Comparison of ENCODE assay signal across 8 cellular contexts in the genomic region with DNA sequence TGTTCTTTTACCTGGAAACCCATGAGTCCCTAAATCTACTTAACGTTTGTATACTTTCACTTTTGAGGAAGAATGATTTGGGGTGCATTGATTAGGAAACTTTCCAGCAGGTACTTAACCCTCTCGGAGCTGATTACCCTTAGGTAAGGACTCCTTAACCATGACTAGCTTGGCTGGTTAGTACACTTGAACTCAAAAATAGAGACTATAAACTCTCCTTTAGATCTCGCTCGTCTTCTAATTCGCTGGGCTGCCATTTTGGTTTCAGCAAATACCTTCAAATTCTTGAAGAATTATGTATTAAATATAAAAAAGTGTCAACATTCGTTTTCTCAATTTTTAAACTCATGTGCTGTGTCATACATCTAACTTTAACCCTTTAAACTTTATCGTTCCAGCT. TPM values are rescaled to one million over a fixed set of nuclear protein-coding genes. Genes with fewer than 3 reads are reported as not detected.
DNase-seq lines count a peak whose midpoint lies in the region; ATAC-seq and TF ChIP-seq lines count a peak whose summit lies in the region.

No MANE protein-coding gene starts in this region.

- H3K4me1 Mint-ChIP-seq in GM23338, result peaks cover 25% of the 10 kb centered on the region; the same call in 2 of the 3 replicates

- no peak overlapping the region for H2AFZ ChIP-seq in GM23338
- H2AFZ ChIP-seq in fibroblast of lung (ENCODE audit: low read length), result no peak overlapping the region

- peak overlapping the region; percentile 96 for H3K4me3 Mint-ChIP-seq in GM23338

- H3K27me3 ChIP-seq in GM23338 (ENCODE audit: insufficient read depth) (no peaks in the 10 kb centered on the region), SJCRH30 (no peaks in the 10 kb centered on the region), fibroblast of lung (ENCODE audit: control insufficient read depth, insufficient read depth, low read length) (no peaks in the 10 kb centered on the region)

- H3K9me3 Mint-ChIP-seq in GM23338, result no peaks in the 10 kb centered on the region

- H3K4me2 ChIP-seq in GM23338 (peak overlapping the region; percentile 95), fibroblast of lung (ENCODE audit: extremely low read depth, insufficient read depth, low read length) (peak overlapping the region; percentile 82)

- H3K36me3 ChIP-seq in GM23338 (ENCODE audit: insufficient read depth) (peaks cover 11% of the 10 kb centered on the region; the same call in 1 of the 2 replicates), SJCRH30 (0 out of 2 replicates have a peak, but pooled peaks cover 2% of the 10 kb centered on the region), fibroblast of lung (ENCODE audit: control insufficient read depth, insufficient read depth, low read length) (no peaks in the 10 kb centered on the region)

- H3F3A ChIP-seq in GM23338 (replicated peaks; ENCODE audit: low read depth), result no peaks in the 10 kb centered on the region

- peaks cover 36% of the 10 kb centered on the region for H4K20me1 ChIP-seq in GM23338 (replicated peaks; ENCODE audit: insufficient read depth)
- peaks cover 3% of the 10 kb centered on the region for H4K20me1 ChIP-seq in fibroblast of lung (ENCODE audit: control insufficient read depth, extremely low read depth, insufficient read depth, low read length)

- H3K4me3 ChIP-seq in GM23338 (peak overlapping the region; percentile 94), SJCRH30 (peak overlapping the region; percentile 91), fibroblast of lung (replicated peaks in 1 of 4; ENCODE audit: control extremely low read depth in 1 of 4, insufficient read depth in 1 of 4, low read depth in 3 of 4, low read length in 4 of 4) (peak overlapping the region; percentile 81 to 93 (median 86)), skeletal muscle cell (ENCODE audit: low read depth, low read length) (peak overlapping the region; percentile 76)

- H3K9ac ChIP-seq in fibroblast of lung (ENCODE audit: insufficient read depth, low read length), result peak overlapping the region; percentile 42

- H3K27me3 Mint-ChIP-seq in GM23338 (ENCODE audit: insufficient read depth, low read depth, poor library complexity), result peaks cover 2% of the 10 kb centered on the region

- H3K79me2 ChIP-seq in GM23338 (replicated peaks; ENCODE audit: insufficient read depth) (peaks cover 82% of the 10 kb centered on the region), fibroblast of lung (ENCODE audit: control insufficient read depth, insufficient read depth, low read length) (peaks cover 68% of the 10 kb centered on the region)

- intact Hi-C loops in sciatic nerve (cut with DNase I), result no loop called here

- H3K9me3 ChIP-seq in SJCRH30 (replicated peaks), result no peaks in the 10 kb centered on the region
- H3K9me3 ChIP-seq in fibroblast of lung (ENCODE audit: control insufficient read depth, insufficient read depth, low read depth, low read length), result no peaks in the 10 kb centered on the region

- H3K4me1 ChIP-seq in GM23338 (ENCODE audit: insufficient read depth) (peaks cover 11% of the 10 kb centered on the region), SJCRH30 (0 out of 2 replicates have a peak, but pooled peaks cover 2% of the 10 kb centered on the region), fibroblast of lung (ENCODE audit: control insufficient read depth, extremely low read depth, insufficient read depth, low read length) (peaks cover 3% of the 10 kb centered on the region)

- H3K27ac ChIP-seq in GM23338 (ENCODE audit: low read depth) (peak overlapping the region; percentile 91; the same call in 1 of the 2 replicates), SJCRH30 (peak overlapping the region; percentile 100), fibroblast of lung (ENCODE audit: insufficient read depth, low read length) (peak overlapping the region; percentile 67)

- no peak for ATAC-seq in GM23338
- ATAC-seq in GM18498 (IDR thresholded peaks at IDR 0.05; ENCODE audit: unreplicated experiment), result no peak
- no peak for ATAC-seq in sciatic nerve

- H3K36me3 Mint-ChIP-seq in GM23338 (ENCODE audit: low read depth), result peaks cover 51% of the 10 kb centered on the region

- H3K27ac Mint-ChIP-seq in GM23338, result peak overlapping the region; percentile 90

- no peak for TF ChIP-seq CTCF in GM23338 (conservative IDR thresholded peaks at IDR 0.05; ENCODE audit: low read depth in 2 of 2)
- no peak for TF ChIP-seq CTCF in fibroblast of lung (conservative IDR thresholded peaks at IDR 0.05 in 1 of 2, IDR thresholded peaks at IDR 0.05 in 1 of 2; ENCODE audit: low read depth in 1 of 2, low read length in 2 of 2)

- H3K9me2 ChIP-seq in GM23338 (ENCODE audit: insufficient read depth), result no peaks in the 10 kb centered on the region

- DNase-seq in GM23338 (ENCODE audit: low spot score) (no peak), SJCRH30 (no peak), fibroblast of lung (ENCODE audit: low read depth in 2 of 2) (no peak), skeletal muscle cell (ENCODE audit: low read depth) (no peak), ecto neural progenitor cell (ENCODE audit: low spot score) (no peak), occipital lobe (lab: John Stamatoyannopoulos, UW) (no peak), sciatic nerve (ENCODE audit: low spot score) (no peak)

TF ChIP-seq in GM23338, 12 proteins besides CTCF, POLR2A, EP300 and RAD21 (continues in another document):
- TF ChIP-seq CREB1 (CRISPR knock-in tag; IDR thresholded peaks at IDR 0.05; ENCODE audit: low read depth) (no peak), ZNF331 (CRISPR knock-in tag; IDR thresholded peaks at IDR 0.05; ENCODE audit: low read depth) (no peak), POLR2AphosphoS5 (IDR thresholded peaks at IDR 0.05; ENCODE audit: low read depth) (no peak), JUNB (IDR thresholded peaks at IDR 0.05; ENCODE audit: unreplicated experiment) (no peak), NANOG (IDR thresholded peaks at IDR 0.05; ENCODE audit: borderline replicate concordance) (no peak), ZNF114 (CRISPR knock-in tag; IDR thresholded peaks at IDR 0.05) (no peak), STAT1 (IDR thresholded peaks at IDR 0.05; ENCODE audit: unreplicated experiment) (no peak), EZH2 (IDR thresholded peaks at IDR 0.05; ENCODE audit: low read depth, unreplicated experiment) (no peak)
- TF ChIP-seq, protein P1, sequence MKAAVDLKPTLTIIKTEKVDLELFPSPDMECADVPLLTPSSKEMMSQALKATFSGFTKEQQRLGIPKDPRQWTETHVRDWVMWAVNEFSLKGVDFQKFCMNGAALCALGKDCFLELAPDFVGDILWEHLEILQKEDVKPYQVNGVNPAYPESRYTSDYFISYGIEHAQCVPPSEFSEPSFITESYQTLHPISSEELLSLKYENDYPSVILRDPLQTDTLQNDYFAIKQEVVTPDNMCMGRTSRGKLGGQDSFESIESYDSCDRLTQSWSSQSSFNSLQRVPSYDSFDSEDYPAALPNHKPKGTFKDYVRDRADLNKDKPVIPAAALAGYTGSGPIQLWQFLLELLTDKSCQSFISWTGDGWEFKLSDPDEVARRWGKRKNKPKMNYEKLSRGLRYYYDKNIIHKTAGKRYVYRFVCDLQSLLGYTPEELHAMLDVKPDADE (IDR thresholded peaks at IDR 0.05), result no peak

RNA-seq across cellular contexts. Expression of a gene that starts 2.0 kb away (rescaled TPM):
- total RNA-seq in GM23338 (2014; rRNA removed; shearing (Covaris generic)), result 305 and 329 TPM in 2 replicates
- polyA plus RNA-seq in GM23338 (2016; fragmentation: Nextera tagmentation; extraction: Ambion mirVana), result 48.7 and 62.2 TPM in 2 replicates
- 62.7 and 72.9 TPM in 2 replicates for total RNA-seq in SJCRH30 (2014; rRNA removed; shearing (Covaris generic))
- total RNA-seq in fibroblast of lung, result 98.4 and 161 TPM in 2 replicates
- 37.1 and 54.0 TPM in 2 replicates for polyA plus RNA-seq in fibroblast of lung
- 35.2 and 60.1 TPM in 2 replicates for polyA plus RNA-seq in fibroblast of lung (2012)
- 107 and 153 TPM in 2 replicates for polyA minus RNA-seq in fibroblast of lung (ENCODE audit: low replicate concordance)
- 196 TPM for total RNA-seq in occipital lobe
- 97.2 TPM for total RNA-seq in sciatic nerve
